1 cellular context compared by ENCODE assay signal in genomic region chr18:75251466-75251865, GRCh38.
TF ChIP-seq lines count a peak whose summit lies in the region.

No MANE protein-coding gene starts in this region.

TF ChIP-seq in endothelial cell of umbilical vein, 7 proteins besides CTCF, POLR2A, EP300 and RAD21:
- TF ChIP-seq MAX (IDR thresholded peaks at IDR 0.05; ENCODE audit: insufficient read depth, insufficient read length) (no peak), FOS (IDR thresholded peaks at IDR 0.05; ENCODE audit: borderline replicate concordance, insufficient read depth, low read length) (no peak), GATA2 (IDR thresholded peaks at IDR 0.05; ENCODE audit: insufficient read depth, insufficient read length, low read depth, low read length) (no peak), EZH2 (IDR thresholded peaks at IDR 0.05; ENCODE audit: borderline replicate concordance, low read depth, low read length, severe bottlenecking) (no peak), JUN (IDR thresholded peaks at IDR 0.05; ENCODE audit: borderline replicate concordance, insufficient read depth, insufficient read length, low read depth) (no peak), MYC (IDR thresholded peaks at IDR 0.05; ENCODE audit: low read depth, low read length) (no peak), POLR2AphosphoS5 (IDR thresholded peaks at IDR 0.05; ENCODE audit: insufficient read depth, low read depth, low read length) (no peak)
